7 cellular contexts compared by ENCODE assay signal in the genomic region with DNA sequence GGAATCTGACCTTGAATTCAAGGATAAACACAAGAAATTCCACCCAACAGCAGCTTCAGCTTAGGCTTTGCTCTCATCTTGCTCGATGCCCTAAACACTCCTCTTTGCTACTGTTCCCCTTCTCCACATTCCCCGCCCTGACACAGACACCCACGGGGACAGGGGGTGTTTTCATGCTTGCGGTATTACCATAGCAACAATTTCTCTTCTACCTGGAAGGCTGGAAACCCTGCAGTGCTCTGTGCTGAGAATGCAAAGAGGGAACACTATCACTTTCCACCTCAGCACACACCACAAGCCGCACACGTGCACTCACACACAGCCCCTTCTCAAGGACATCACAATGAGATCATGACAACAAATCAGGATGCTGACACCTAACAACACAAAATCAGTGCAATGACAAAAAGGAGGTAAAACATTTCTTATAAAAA.
A peak's percentile ranks its signal among the peaks of the same experiment; 100 is the strongest.
DNase-seq lines count a peak whose midpoint lies in the region; ATAC-seq, FAIRE-seq and TF ChIP-seq lines count a peak whose summit lies in the region.

No MANE protein-coding gene starts in this region.

- no peaks in the 10 kb centered on the region for H3K79me2 ChIP-seq in H1 (ENCODE audit: control insufficient read depth in 1 of 2, insufficient read depth in 2 of 2, low read length in 2 of 2)

- H3K56ac ChIP-seq in H1 (replicated peaks; ENCODE audit: insufficient read length, low read depth, low read length) = no peak overlapping the region

- H3K4me1 Mint-ChIP-seq in mesothelial cell of epicardium = peaks cover 39% of the 10 kb centered on the region

- H3K4ac ChIP-seq in H1 (replicated peaks; ENCODE audit: insufficient read length, low read depth, low read length) = no peak overlapping the region

- H3K4me3 ChIP-seq in H1 (ENCODE audit: extremely low read depth in 1 of 4, insufficient read depth in 2 of 4, low read depth in 3 of 4, low read length in 4 of 4) = no peak overlapping the region

- H3K23me2 ChIP-seq in H1 (ENCODE audit: low read depth, low read length) = no peaks in the 10 kb centered on the region

- CTCF ChIA-PET in H1 (lab: Charles Lee; ENCODE audit: partially characterized antibody) = interaction anchor here (1.4 to 2.8 kb wide), 3 partner anchors 10 to 205 kb away, joined by 3 to 17 read pairs (median 4); no protein-coding TSS in a partner anchor

- H4K20me1 ChIP-seq in H1 (replicated peaks in 1 of 2; ENCODE audit: control insufficient read depth in 1 of 2, insufficient read depth in 2 of 2, low read length in 2 of 2) = peaks cover 0 to 5% of the 10 kb centered on the region in 2 experiments

- peaks cover 0 to 3% (median under 1%) of the 10 kb centered on the region in 4 experiments; a peak in 1 of 7 replicates for H3K4me1 ChIP-seq in H1 (replicated peaks in 1 of 4; ENCODE audit: control insufficient read depth in 3 of 4, insufficient read depth in 4 of 4, low read length in 3 of 4)

- no peak overlapping the region for H3K18ac ChIP-seq in H1 (ENCODE audit: extremely low read depth, low read length)

- H3K9me3 Mint-ChIP-seq in mesothelial cell of epicardium = no peaks in the 10 kb centered on the region

- H2BK120ac ChIP-seq in H1 (replicated peaks; ENCODE audit: low read depth, low read length) = no peak overlapping the region

- peaks cover 3% of the 10 kb centered on the region for H3K36me3 Mint-ChIP-seq in mesothelial cell of epicardium

- H3K27me3 ChIP-seq in H1 (replicated peaks in 1 of 4; ENCODE audit: control insufficient read depth in 3 of 4, extremely low read depth in 1 of 4, insufficient read depth in 3 of 4, low read length in 3 of 4) = no peaks in the 10 kb centered on the region

- no peak overlapping the region for H2AK5ac ChIP-seq in H1 (ENCODE audit: low read depth, low read length)

- no peak overlapping the region for H2BK20ac ChIP-seq in H1 (ENCODE audit: low read length)

- no peak overlapping the region for H2AFZ ChIP-seq in H1 (ENCODE audit: low read length)

- peaks cover 2% of the 10 kb centered on the region; the same call in 1 of the 2 replicates for H3K79me1 ChIP-seq in H1 (ENCODE audit: low read depth, low read length)

- DNase-seq in activated CD4-positive, alpha-beta T cell treated with anti-CD3 and anti-CD28 coated beads, Interleukin-2, amount 50 U/mL, for 24 hours (ENCODE audit: low read depth in 1 of 2, low spot score in 1 of 2) = peak; percentile 27 to 72
- DNase-seq in H1 (ENCODE audit: low read depth in 1 of 2, low spot score in 2 of 2) (no peak), mesothelial cell of epicardium (ENCODE audit: low spot score in 2 of 2, unreplicated experiment in 2 of 2) (no peak), GDM1 (lab: John Stamatoyannopoulos, UW) (no peak)
- peak; percentile 38 to 54 for DNase-seq in stimulated activated CD4-positive, alpha-beta T cell treated with anti-CD3 and anti-CD28 coated beads, Interleukin-15, amount 100 ng/mL, for 1 hour (ENCODE audit: low read depth in 1 of 2, low spot score in 1 of 2)

- WGBS in H1 (ENCODE audit: extremely low coverage in 1 of 2, insufficient coverage in 1 of 2, insufficient read length in 1 of 2, insufficient replicate concordance in 2 of 2, low coverage in 1 of 2, low lambda C conversion rate in 2 of 2, missing lambda C conversion rate in 1 of 2), 2 experiments = 76% methylated on average over 6 of the region's 6 CpGs; no CpG with 5 or more reads in 1 of the 2 experiments

- no peak overlapping the region for H3K14ac ChIP-seq in H1 (ENCODE audit: insufficient read length)

- no peak overlapping the region for H3K4me2 ChIP-seq in H1 (ENCODE audit: insufficient read depth in 1 of 2, low read depth in 2 of 2, low read length in 2 of 2)

- no peak overlapping the region for H2BK5ac ChIP-seq in H1 (ENCODE audit: low read depth, low read length)

- no peak overlapping the region for H2BK12ac ChIP-seq in H1 (ENCODE audit: low read depth, low read length)

- TF ChIP-seq RAD21 in H1 (IDR thresholded peaks at IDR 0.05 in 1 of 2, conservative IDR thresholded peaks at IDR 0.05 in 1 of 2; ENCODE audit: low read depth in 2 of 2, low read length in 2 of 2) = no peak

- no peak for TF ChIP-seq CTCF in H1 (IDR thresholded peaks at IDR 0.05; ENCODE audit: control extremely low read depth in 1 of 3, insufficient read depth in 1 of 3, low read depth in 1 of 3, low read length in 3 of 3)
- TF ChIP-seq CTCF in mesothelial cell of epicardium (IDR thresholded peaks at IDR 0.05; ENCODE audit: unreplicated experiment) = no peak

- POLR2A ChIA-PET in H1 (lab: Charles Lee; ENCODE audit: partially characterized antibody) = interaction anchor here (1.1 to 1.5 kb wide), 3 partner anchors 10 to 176 kb away, joined by 3 to 4 read pairs (median 3); no protein-coding TSS in a partner anchor

- peak overlapping the region; percentile 26; the same call in 1 of the 2 replicates for H3K27ac ChIP-seq in H1 (ENCODE audit: low read depth, low read length)

- no peak for TF ChIP-seq POLR2A in H1 (IDR thresholded peaks at IDR 0.05; ENCODE audit: control extremely low read depth in 1 of 2, low read depth in 2 of 2, low read length in 2 of 2)

- no peaks in the 10 kb centered on the region for H3K9me3 ChIP-seq in H1 (ENCODE audit: insufficient read depth in 2 of 2, low read depth in 1 of 2, low read length in 1 of 2)

- no peak for TF ChIP-seq EP300 in H1 (IDR thresholded peaks at IDR 0.05; ENCODE audit: borderline replicate concordance in 1 of 2, low read depth in 2 of 2, low read length in 2 of 2)

- H2BK15ac ChIP-seq in H1 (ENCODE audit: low read length) = no peak overlapping the region

- FAIRE-seq in H1 (lab: Jason Lieb, UNC) = no peak

- H3K4me3 Mint-ChIP-seq in mesothelial cell of epicardium = no peak overlapping the region

- no peak overlapping the region for H4K5ac ChIP-seq in H1 (ENCODE audit: insufficient read length, low read depth, low read length)

- no peak overlapping the region for H4K91ac ChIP-seq in H1 (replicated peaks; ENCODE audit: insufficient read length, low read length)

- no peaks in the 10 kb centered on the region for H3K27me3 Mint-ChIP-seq in mesothelial cell of epicardium (ENCODE audit: low read depth)

- 0 out of 7 replicates have a peak overlapping the region, but pooled peaks of 2 of the 4 experiments have one; percentile 9 to 19 for H3K9ac ChIP-seq in H1 (replicated peaks in 1 of 4; ENCODE audit: extremely low read depth in 1 of 4, low read depth in 3 of 4, low read length in 3 of 4)

- no peak overlapping the region for H3K27ac Mint-ChIP-seq in mesothelial cell of epicardium

- ATAC-seq in GM19324 (IDR thresholded peaks at IDR 0.05; ENCODE audit: low FRiP score, unreplicated experiment) (peak; percentile 61), HG03097 (IDR thresholded peaks at IDR 0.05; ENCODE audit: low FRiP score, unreplicated experiment) (peak; percentile 41)

- no peak overlapping the region for H3K23ac ChIP-seq in H1 (ENCODE audit: insufficient read length)

- peaks cover 0 to 5% (median 1%) of the 10 kb centered on the region in 4 experiments; a peak in 2 of 8 replicates for H3K36me3 ChIP-seq in H1 (ENCODE audit: control insufficient read depth in 2 of 4, insufficient read depth in 4 of 4, low read length in 3 of 4)

- H4K8ac ChIP-seq in H1 (ENCODE audit: extremely low read depth, insufficient read depth, low read length) = no peak overlapping the region; the same call in 1 of the 2 replicates

TF ChIP-seq in H1, 55 proteins besides CTCF, POLR2A, EP300 and RAD21:
- TF ChIP-seq SP1 (IDR thresholded peaks at IDR 0.05; ENCODE audit: low read depth, low read length) (no peak), SAP30 (IDR thresholded peaks at IDR 0.05; ENCODE audit: insufficient read depth, insufficient replicate concordance, low read length) (no peak), CTBP2 (IDR thresholded peaks at IDR 0.05; ENCODE audit: borderline replicate concordance, insufficient read depth, insufficient read length, low read length) (no peak), SIX5 (IDR thresholded peaks at IDR 0.05; ENCODE audit: low read depth, low read length) (no peak), ZNF274 (IDR thresholded peaks at IDR 0.05; ENCODE audit: borderline replicate concordance, extremely low read depth, low read length) (no peak), RNF2 (IDR thresholded peaks at IDR 0.05; ENCODE audit: borderline replicate concordance, low read depth, low read length, missing control alignments, poor library complexity, severe bottlenecking) (no peak), RXRA (IDR thresholded peaks at IDR 0.05; ENCODE audit: insufficient read depth, low read depth, low read length) (no peak), E2F6 (IDR thresholded peaks at IDR 0.05) (no peak), CBX5 (IDR thresholded peaks at IDR 0.05; ENCODE audit: low read depth, low read length) (no peak)

Comparison
In these comparisons a context has a peak if more than half of its experiments do, and no peak if none do; other contexts are left out.
1. DNase-seq: peak in activated CD4-positive, alpha-beta T cell treated with anti-CD3 and anti-CD28 coated beads, Interleukin-2, amount 50 U/mL, for 24 hours (2 of 2) and stimulated activated CD4-positive, alpha-beta T cell treated with anti-CD3 and anti-CD28 coated beads, Interleukin-15, amount 100 ng/mL, for 1 hour (2 of 2); none in H1 (0 of 2), mesothelial cell of epicardium (0 of 2) and GDM1 (single experiment).